28 cellular contexts compared by ENCODE assay signal in genomic region chr6:134637847-134638438, GRCh38.
"Had no signal": no experiment of that assay in that cellular context is flagged by ENCODE, and none has a peak within 500 bp of the region (broad histone marks: within the 10 kb centered on the region; RNA-seq: fewer than 3 reads in every experiment).

No MANE protein-coding gene starts in this region.

- H3K4me3 ChIP-seq: breast epithelium, gastrocnemius medialis, left ventricle myocardium inferior, lung, mucosa of descending colon, skin epidermis, upper lobe of left lung, vagina had no signal

- H3K27ac Mint-ChIP-seq: activated CD4-positive, alpha-beta memory T cell treated with anti-CD3 and anti-CD28 coated beads for 36 hours; activated naive CD4-positive, alpha-beta T cell treated with anti-CD3 and anti-CD28 coated beads, Interleukin-2, amount 50 U/mL, for 72 hours; activated T-cell treated with anti-CD3 and anti-CD28 coated beads, Interleukin-2, amount 50 U/mL, for 24 hours; activated T-helper 2 cell treated with anti-CD3 and anti-CD28 coated beads, Interferon-gamma antibody, Interleukin-2, Interleukin-4, amounts not matched to agents 10 μg/mL and 5 μg/mL and 100 μg/mL, durations not matched to agents 14 hours and 24 hours and 36 hours; dendritic cell treated with granulocyte-macrophage colony-stimulating factor and Interleukin-4, amounts not matched to agents 40 ng/mL and 50 ng/mL, for 4 days; nephron; stimulated activated naive CD8-positive, alpha-beta T cell treated with anti-CD3 and anti-CD28 coated beads, Interleukin-15, Interleukin-2, amounts not matched to agents 100 ng/mL and 50 ng/mL, for 24 hours; T-helper 2 cell treated with Interferon-gamma antibody and Interleukin-4, amounts not matched to agents 5 μg/mL and 100 μg/mL, for 36 hours had no signal

- H3K27me3 ChIP-seq: breast epithelium, gastrocnemius medialis, upper lobe of left lung, vagina had no signal

- H3K36me3 ChIP-seq: breast epithelium, gastrocnemius medialis, left ventricle myocardium inferior, upper lobe of left lung, vagina had no signal

- FAIRE-seq: endometrium had no signal

- H3K9me3 Mint-ChIP-seq: activated CD4-positive, alpha-beta memory T cell treated with anti-CD3 and anti-CD28 coated beads for 36 hours; activated naive CD4-positive, alpha-beta T cell treated with anti-CD3 and anti-CD28 coated beads, Interleukin-2, amount 50 U/mL, for 72 hours; activated T-cell treated with anti-CD3 and anti-CD28 coated beads, Interleukin-2, amount 50 U/mL, for 24 hours; central memory CD8-positive, alpha-beta T cell; dendritic cell treated with granulocyte-macrophage colony-stimulating factor and Interleukin-4, amounts not matched to agents 40 ng/mL and 50 ng/mL, for 4 days; nephron; stimulated activated naive CD8-positive, alpha-beta T cell treated with anti-CD3 and anti-CD28 coated beads, Interleukin-15, Interleukin-2, amounts not matched to agents 100 ng/mL and 50 ng/mL, for 24 hours; T-helper 2 cell treated with Interferon-gamma antibody and Interleukin-4, amounts not matched to agents 5 μg/mL and 100 μg/mL, for 36 hours had no signal

- H3K9me3 ChIP-seq: breast epithelium, gastrocnemius medialis, left ventricle myocardium inferior, mucosa of descending colon, upper lobe of left lung, vagina had no signal

- H3K36me3 Mint-ChIP-seq: activated CD4-positive, alpha-beta memory T cell treated with anti-CD3 and anti-CD28 coated beads for 36 hours had no signal

- H3K27ac ChIP-seq: breast epithelium, epithelial cell of prostate, gastrocnemius medialis, left ventricle myocardium inferior, upper lobe of left lung, vagina had no signal

- DNase-seq: activated CD4-positive, alpha-beta memory T cell treated with anti-CD3 and anti-CD28 coated beads for 36 hours; activated CD4-positive, alpha-beta T cell treated with anti-CD3 and anti-CD28 coated beads for 48 hours; activated CD8-positive, alpha-beta memory T cell treated with anti-CD3 and anti-CD28 coated beads, Interleukin-2, amount 50 U/mL, for 4 hours; activated naive CD4-positive, alpha-beta T cell; activated T-cell treated with anti-CD3 and anti-CD28 coated beads, Interleukin-2, amount 50 U/mL, for 24 hours; effector CD4-positive, alpha-beta T cell; gastrocnemius medialis; glutamatergic neuron; islet precursor cell; left ventricle myocardium inferior; mucosa of descending colon; stimulated activated CD4-positive, alpha-beta T cell treated with anti-CD3 and anti-CD28 coated beads, Interleukin-12 subunit alpha, Interleukin-12 subunit beta, amount 100 ng/mL, for 4 hours; stimulated activated CD4-positive, alpha-beta T cell treated with anti-CD3 and anti-CD28 coated beads, Interleukin-4, amount 100 ng/mL, for 1 hour; upper lobe of left lung had no signal

- H3K27me3 Mint-ChIP-seq: activated CD4-positive, alpha-beta memory T cell treated with anti-CD3 and anti-CD28 coated beads for 36 hours; activated T-cell treated with anti-CD3 and anti-CD28 coated beads, Interleukin-2, amount 50 U/mL, for 24 hours had no signal

- H3K4me3 Mint-ChIP-seq: activated CD4-positive, alpha-beta memory T cell treated with anti-CD3 and anti-CD28 coated beads for 36 hours; activated T-cell treated with anti-CD3 and anti-CD28 coated beads, Interleukin-2, amount 50 U/mL, for 24 hours; central memory CD8-positive, alpha-beta T cell; dendritic cell treated with granulocyte-macrophage colony-stimulating factor and Interleukin-4, amounts not matched to agents 40 ng/mL and 50 ng/mL, for 4 days; nephron; stimulated activated naive CD8-positive, alpha-beta T cell treated with anti-CD3 and anti-CD28 coated beads, Interleukin-15, Interleukin-2, amounts not matched to agents 100 ng/mL and 50 ng/mL, for 24 hours; T-helper 2 cell treated with Interferon-gamma antibody and Interleukin-4, amounts not matched to agents 5 μg/mL and 100 μg/mL, for 36 hours had no signal

- ATAC-seq: gastrocnemius medialis, mucosa of descending colon, sciatic nerve had no signal

- H3K4me1 ChIP-seq: breast epithelium had no signal
